8 cellular contexts compared by ENCODE assay signal in the genomic region with DNA sequence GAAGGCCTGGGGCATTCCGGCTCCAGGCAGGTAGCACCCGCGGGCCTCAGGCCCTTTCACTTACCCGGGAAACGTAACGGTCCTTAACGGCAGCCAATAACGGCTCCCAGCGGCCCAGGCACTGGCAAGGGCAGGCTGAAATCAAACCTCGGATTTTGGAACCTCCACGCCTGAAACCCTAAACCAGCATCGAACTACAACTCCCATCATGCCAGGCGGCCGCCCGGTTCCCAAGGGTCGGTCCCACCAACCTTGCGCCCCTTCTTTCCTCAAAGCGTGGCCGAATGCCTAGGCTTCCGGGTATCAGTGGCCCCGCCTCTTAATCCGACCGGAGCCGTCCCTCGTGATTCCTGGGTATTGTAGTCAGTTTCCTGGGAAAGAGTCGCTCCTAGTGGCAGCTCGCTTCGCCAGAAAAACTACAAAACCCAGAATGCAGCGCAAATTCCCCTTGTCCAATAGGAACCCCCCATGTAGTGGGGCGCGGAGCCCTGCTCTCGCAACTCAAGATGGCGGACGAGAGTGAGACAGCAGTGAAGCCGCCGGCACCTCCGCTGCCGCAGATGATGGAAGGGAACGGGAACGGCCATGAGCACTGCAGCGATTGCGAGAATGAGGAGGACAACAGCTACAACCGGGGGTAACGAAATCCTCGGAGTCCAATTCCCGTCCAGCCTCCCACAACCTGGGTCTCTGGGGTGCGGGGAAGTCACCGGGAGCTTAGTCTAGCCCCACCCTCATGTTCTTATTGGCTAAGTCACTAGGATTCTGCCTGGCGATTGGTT. TPM values are rescaled to one million over a fixed set of nuclear protein-coding genes. Genes with fewer than 3 reads are reported as not detected.
DNase-seq lines count a peak whose midpoint lies in the region; ATAC-seq and TF ChIP-seq lines count a peak whose summit lies in the region.

A gene (plus strand): TSS at position 494 of the 782 bp plus-strand sequence. CDS start 13 bp downstream, at position 507.

- peak within 1 kb of the TSS; percentile 90 to 94 for H3K27ac ChIP-seq in ascending aorta
- H3K27ac ChIP-seq in right cardiac atrium (ENCODE audit: low read length) = peak within 1 kb of the TSS; percentile 99
- H3K27ac ChIP-seq in uterus = peak within 1 kb of the TSS; percentile 90 to 92

- H3K4me3 ChIP-seq in ascending aorta (peak within 1 kb of the TSS; percentile 82 to 84), right cardiac atrium (ENCODE audit: low read length) (peak within 1 kb of the TSS; percentile 97), uterus (peak within 1 kb of the TSS; percentile 75 to 80)

- intact Hi-C loops in ascending aorta (cut with DNase I) = loop anchor here (1.0 to 2.0 kb wide), 3 partner anchors 10 to 72 kb away; a partner anchor contains a TSS
- intact Hi-C loops in right cardiac atrium (cut with DNase I) = no loop called here
- intact Hi-C loops in uterus (cut with DNase I; ENCODE audit: low total_unique reads) = no loop called here

- peaks cover 14% of the 10 kb centered on the region for H3K36me3 Mint-ChIP-seq in T-helper 2 cell treated with Interferon-gamma antibody and Interleukin-4, amounts not matched to agents 5 μg/mL and 100 μg/mL, for 36 hours (ENCODE audit: low read depth)

- no peaks in the 10 kb centered on the region for H3K36me3 ChIP-seq in ascending aorta
- no peaks in the 10 kb centered on the region for H3K36me3 ChIP-seq in uterus

- peak; percentile 88 for ATAC-seq in GM18502 (IDR thresholded peaks at IDR 0.05; ENCODE audit: poor library complexity, unreplicated experiment)
- ATAC-seq in HG02970 (IDR thresholded peaks at IDR 0.05; ENCODE audit: low FRiP score, unreplicated experiment) = peak; percentile 89
- peak; percentile 98 for ATAC-seq in right cardiac atrium

- DNase-seq in NCI-H1930 (lab: John Stamatoyannopoulos, UW) (peak; percentile 98 to 99), ascending aorta (ENCODE audit: low spot score in 2 of 2) (peak; percentile 97 to 100), right cardiac atrium (peak; percentile 98 to 99 (median 98)), pulmonary artery endothelial cell (ENCODE audit: low read depth, low spot score) (peak; percentile 99), uterus (peak; percentile 98 to 99)
- peak; percentile 97 for DNase-seq in T-helper 2 cell treated with Interferon-gamma antibody and Interleukin-4, amounts not matched to agents 5 μg/mL and 100 μg/mL, for 36 hours (ENCODE audit: low spot score)

- peak within 1 kb of the TSS; percentile 94 for H3K4me3 Mint-ChIP-seq in T-helper 2 cell treated with Interferon-gamma antibody and Interleukin-4, amounts not matched to agents 5 μg/mL and 100 μg/mL, for 36 hours

- H3K27me3 ChIP-seq in ascending aorta = no peaks in the 10 kb centered on the region
- no peaks in the 10 kb centered on the region for H3K27me3 ChIP-seq in right cardiac atrium (ENCODE audit: control insufficient read depth, insufficient read depth)
- H3K27me3 ChIP-seq in uterus = no peaks in the 10 kb centered on the region

- no peaks in the 10 kb centered on the region for H3K9me3 Mint-ChIP-seq in T-helper 2 cell treated with Interferon-gamma antibody and Interleukin-4, amounts not matched to agents 5 μg/mL and 100 μg/mL, for 36 hours

- WGBS in right cardiac atrium = under 1% methylated on average over 49 of the region's 49 CpGs

- H3K4me1 ChIP-seq in ascending aorta = peaks cover 11 to 41% of the 10 kb centered on the region in 2 donors
- H3K4me1 ChIP-seq in right cardiac atrium (ENCODE audit: control insufficient read depth, insufficient read depth, low read length) = no peaks in the 10 kb centered on the region
- peaks cover 0 to 5% of the 10 kb centered on the region in 2 donors for H3K4me1 ChIP-seq in uterus

- H3K27ac Mint-ChIP-seq in T-helper 2 cell treated with Interferon-gamma antibody and Interleukin-4, amounts not matched to agents 5 μg/mL and 100 μg/mL, for 36 hours = peak within 1 kb of the TSS; percentile 100

- H3K9me3 ChIP-seq in ascending aorta = no peaks in the 10 kb centered on the region
- H3K9me3 ChIP-seq in right cardiac atrium (ENCODE audit: control insufficient read depth, low read length) = no peaks in the 10 kb centered on the region
- H3K9me3 ChIP-seq in uterus = no peaks in the 10 kb centered on the region

- no peaks in the 10 kb centered on the region for H3K27me3 Mint-ChIP-seq in T-helper 2 cell treated with Interferon-gamma antibody and Interleukin-4, amounts not matched to agents 5 μg/mL and 100 μg/mL, for 36 hours (ENCODE audit: low read depth)

- H3K4me1 Mint-ChIP-seq in T-helper 2 cell treated with Interferon-gamma antibody and Interleukin-4, amounts not matched to agents 5 μg/mL and 100 μg/mL, for 36 hours (ENCODE audit: low read depth) = peaks cover 35% of the 10 kb centered on the region

- TF ChIP-seq POLR2A in uterus (IDR thresholded peaks at IDR 0.05) = peak; percentile 0 to 89

- TF ChIP-seq CTCF in ascending aorta (IDR thresholded peaks at IDR 0.05) (no peak), uterus (IDR thresholded peaks at IDR 0.05) (peak in 1 of 4 experiments; percentile 6)

RNA-seq across cellular contexts. Expression of the gene that starts here (rescaled TPM):
- 89.7 TPM for total RNA-seq in ascending aorta
- total RNA-seq in right cardiac atrium = 100 to 1,000 TPM in 1 of 4 donors, 10 to 100 TPM in 3; 66.3 to 105 (median 72.2) TPM
- 33.4 TPM for polyA plus RNA-seq in right cardiac atrium
- total RNA-seq in pulmonary artery endothelial cell = 74.8 and 86.0 TPM in 2 replicates
- 100 to 1,000 TPM in 1 of 4 donors, 10 to 100 TPM in 3; 25.6 to 115 (median 72.3) TPM for total RNA-seq in uterus

Comparison
In these comparisons a context has a peak if more than half of its experiments do, and no peak if none do; other contexts are left out.
1. Peak in every context shown above with its lines: DNase-seq, ATAC-seq, H3K4me3 ChIP-seq and H3K27ac ChIP-seq.